8 cellular contexts compared by ENCODE assay signal in genomic region chr2:178479758-178480226, GRCh38. TPM values are rescaled to one million over a fixed set of nuclear protein-coding genes. Genes with fewer than 3 reads are reported as not detected.
DNase-seq lines count a peak whose midpoint lies in the region; ATAC-seq and TF ChIP-seq lines count a peak whose summit lies in the region.

No MANE protein-coding gene starts in this region.

- CTCF ChIA-PET in CD8-positive, alpha-beta T cell (lab: Charles Lee): interaction anchor here (0.8 to 2.4 kb wide), 8 partner anchors 23 to 65 kb away, joined by 3 to 10 read pairs (median 4); partner anchors contain the start of genes PJVK and PRKRA

- peaks cover 25% of the 10 kb centered on the region for H4K20me1 ChIP-seq in OCI-LY3 (ENCODE audit: insufficient read depth, low read length)

- H3K36me3 ChIP-seq in CD8-positive, alpha-beta T cell (ENCODE audit: insufficient read depth, low read length): no peaks in the 10 kb centered on the region
- H3K36me3 ChIP-seq in OCI-LY3 (replicated peaks; ENCODE audit: low read depth, low read length): no peaks in the 10 kb centered on the region
- no peaks in the 10 kb centered on the region for H3K36me3 ChIP-seq in endodermal cell (ENCODE audit: control insufficient read depth, insufficient read depth, low read length)
- H3K36me3 ChIP-seq in neuron (ENCODE audit: insufficient read depth, low read length): no peaks in the 10 kb centered on the region

- peak overlapping the region; percentile 99 for H3K27ac Mint-ChIP-seq in CD8-positive, alpha-beta T cell
- H3K27ac Mint-ChIP-seq in endodermal cell: peak overlapping the region; percentile 39

- 25 to 33% methylated on average over 15 to 19 of the region's 19 CpGs for WGBS in endodermal cell (ENCODE audit: insufficient coverage in 1 of 2, insufficient read length in 1 of 2), 2 experiments

- H3K4me2 ChIP-seq in OCI-LY3 (ENCODE audit: low read length): peak overlapping the region; percentile 91

- no peak for ATAC-seq in CD8-positive, alpha-beta T cell
- ATAC-seq in activated CD4-positive, CD25-positive, alpha-beta regulatory T cell treated with anti-CD3 and anti-CD28 coated beads, Interleukin-2, amount 50 U/mL, for 24 hours: no peak
- no peak for ATAC-seq in HG02852 (IDR thresholded peaks at IDR 0.05; ENCODE audit: unreplicated experiment)

- no peaks in the 10 kb centered on the region for H3K9me3 Mint-ChIP-seq in CD8-positive, alpha-beta T cell
- no peaks in the 10 kb centered on the region for H3K9me3 Mint-ChIP-seq in endodermal cell

- no peaks in the 10 kb centered on the region for H3K9me3 ChIP-seq in CD8-positive, alpha-beta T cell (ENCODE audit: low read length)
- H3K9me3 ChIP-seq in OCI-LY3 (ENCODE audit: insufficient read depth, low read length) (no peaks in the 10 kb centered on the region), endodermal cell (ENCODE audit: control insufficient read depth, low read length) (no peaks in the 10 kb centered on the region), neuron (ENCODE audit: low read length) (no peaks in the 10 kb centered on the region)

- peak overlapping the region; percentile 69 for H3K4me3 ChIP-seq in CD8-positive, alpha-beta T cell (ENCODE audit: low read depth, low read length)
- H3K4me3 ChIP-seq in OCI-LY3 (ENCODE audit: low read length): peak overlapping the region; percentile 97
- H3K4me3 ChIP-seq in endodermal cell (ENCODE audit: low read length): peak overlapping the region; percentile 84
- H3K4me3 ChIP-seq in neuron (ENCODE audit: low read length): peak overlapping the region; percentile 74

- intact Hi-C loops in CD8-positive, alpha-beta T cell (cut with DNase I, micrococcal nuclease): loop anchor here (2.0 to 10.0 kb wide), 5 partner anchors 43 to 1525 kb away; partner anchors contain the start of genes CWC22 (in 2 of the 2) and RBM45 (in 1 of the 2)

- H2AFZ ChIP-seq in OCI-LY3 (ENCODE audit: low read depth, low read length) (peak overlapping the region; percentile 69), neuron (ENCODE audit: low read depth, low read length) (peak overlapping the region; percentile 74)

- H3K9ac ChIP-seq in OCI-LY3 (ENCODE audit: low read length) (peak overlapping the region; percentile 93), endodermal cell (ENCODE audit: extremely low read depth, low read length, poor library complexity, severe bottlenecking) (peak overlapping the region; percentile 23)

- no peaks in the 10 kb centered on the region for H3K27me3 Mint-ChIP-seq in CD8-positive, alpha-beta T cell (ENCODE audit: low read depth)
- peaks cover 3% of the 10 kb centered on the region for H3K27me3 Mint-ChIP-seq in endodermal cell (ENCODE audit: insufficient read depth)

- POLR2A ChIA-PET in CD8-positive, alpha-beta T cell (lab: Charles Lee): interaction anchor here (3.4 kb wide), 1 partner anchor 30 kb away, joined by 32 read pairs; the partner anchor contains the start of genes PJVK and PRKRA

- peaks cover 45% of the 10 kb centered on the region for H3K4me1 ChIP-seq in CD8-positive, alpha-beta T cell (ENCODE audit: insufficient read depth, low read length)
- peaks cover 34% of the 10 kb centered on the region for H3K4me1 ChIP-seq in OCI-LY3 (ENCODE audit: low read length)
- no peaks in the 10 kb centered on the region for H3K4me1 ChIP-seq in endodermal cell (ENCODE audit: control insufficient read depth, insufficient read depth, low read length)
- peaks cover 18% of the 10 kb centered on the region for H3K4me1 ChIP-seq in neuron (ENCODE audit: insufficient read depth, low read length)

- peaks cover 45% of the 10 kb centered on the region for H3K79me2 ChIP-seq in OCI-LY3 (ENCODE audit: low read length)

- TF ChIP-seq CTCF in CD8-positive, alpha-beta T cell (IDR thresholded peaks at IDR 0.05): no peak
- TF ChIP-seq CTCF in OCI-LY3 (IDR thresholded peaks at IDR 0.05; ENCODE audit: low read depth, low read length) (no peak), endodermal cell (conservative IDR thresholded peaks at IDR 0.05) (no peak)

- DNase-seq in CD8-positive, alpha-beta T cell: no peak
- DNase-seq in endodermal cell: no peak
- DNase-seq in NCI-H2196 treated with DMSO at 0.1 percent for 48 hours (lab: John Stamatoyannopoulos, UW; ENCODE audit: unreplicated experiment): no peak
- no peak for DNase-seq in DMS 273 treated with DMSO at 0.1 percent for 48 hours (lab: John Stamatoyannopoulos, UW)

- H3K4me1 Mint-ChIP-seq in CD8-positive, alpha-beta T cell (ENCODE audit: low read depth): peaks cover 61% of the 10 kb centered on the region
- peaks cover 22% of the 10 kb centered on the region for H3K4me1 Mint-ChIP-seq in endodermal cell

- peaks cover 9% of the 10 kb centered on the region for H3K36me3 Mint-ChIP-seq in CD8-positive, alpha-beta T cell
- no peaks in the 10 kb centered on the region for H3K36me3 Mint-ChIP-seq in endodermal cell (ENCODE audit: low read depth)

- peak overlapping the region; percentile 50 for H3K27ac ChIP-seq in CD8-positive, alpha-beta T cell (ENCODE audit: low read depth, low read length)
- H3K27ac ChIP-seq in OCI-LY3 (ENCODE audit: low read length) (peak overlapping the region; percentile 28), endodermal cell (ENCODE audit: low read depth, low read length) (peak overlapping the region; percentile 71)

- H3K27me3 ChIP-seq in CD8-positive, alpha-beta T cell (ENCODE audit: insufficient read depth, low read length): no peaks in the 10 kb centered on the region
- H3K27me3 ChIP-seq in OCI-LY3 (ENCODE audit: low read depth, low read length): no peaks in the 10 kb centered on the region
- H3K27me3 ChIP-seq in endodermal cell (ENCODE audit: control insufficient read depth, insufficient read depth, low read length, poor library complexity, severe bottlenecking): no peaks in the 10 kb centered on the region
- no peaks in the 10 kb centered on the region for H3K27me3 ChIP-seq in neuron (ENCODE audit: insufficient read depth, low read length)

- H3K4me3 Mint-ChIP-seq in CD8-positive, alpha-beta T cell: peak overlapping the region; percentile 98
- H3K4me3 Mint-ChIP-seq in endodermal cell: peak overlapping the region; percentile 87

RNA-seq across cellular contexts. Expression of gene PLEKHA3, which starts 0.5 kb away (rescaled TPM):
- 10 to 100 TPM; 27.6 to 29.3 TPM for total RNA-seq in CD8-positive, alpha-beta T cell
- 10 to 100 TPM; 21.2 to 22.8 TPM for total RNA-seq in endodermal cell
- 13.6 TPM for polyA plus RNA-seq in endodermal cell (2013, experiment 1 of 2)
- 16.9 TPM for polyA plus RNA-seq in endodermal cell (2013, experiment 2 of 2)

RNA-seq across cellular contexts. Expression of gene FKBP7, which starts 1.4 kb away (rescaled TPM):
- total RNA-seq in CD8-positive, alpha-beta T cell: under 1 TPM; 0.69 to 0.79 TPM
- total RNA-seq in endodermal cell: 1 to 10 TPM; 4.1 to 6.3 TPM
- polyA plus RNA-seq in endodermal cell (2013, experiment 1 of 2): 25.4 TPM
- polyA plus RNA-seq in endodermal cell (2013, experiment 2 of 2): 22.7 TPM

RNA-seq across cellular contexts. Expression of gene PJVK, which starts 28.6 kb away (rescaled TPM):
- 1 to 10 TPM; 2.9 to 5.3 TPM for total RNA-seq in CD8-positive, alpha-beta T cell
- 1 to 10 TPM; 5.5 to 6.3 TPM for total RNA-seq in endodermal cell
- 2.1 TPM for polyA plus RNA-seq in endodermal cell (2013, experiment 1 of 2)
- 3.6 TPM for polyA plus RNA-seq in endodermal cell (2013, experiment 2 of 2)

RNA-seq across cellular contexts. Expression of gene PRKRA, which starts 28.8 kb away (rescaled TPM):
- 100 to 1,000 TPM; 116 to 127 TPM for total RNA-seq in CD8-positive, alpha-beta T cell
- 10 to 100 TPM; 66.4 to 74.4 TPM for total RNA-seq in endodermal cell
- polyA plus RNA-seq in endodermal cell (2013, experiment 1 of 2): 85.6 TPM
- polyA plus RNA-seq in endodermal cell (2013, experiment 2 of 2): 75.3 TPM
